21 cellular contexts compared by ENCODE assay signal in genomic region chr11:3115321-3115720, GRCh38. TPM values are rescaled to one million over a fixed set of nuclear protein-coding genes. Genes with fewer than 3 reads are reported as not detected.
A peak's percentile ranks its signal among the peaks of the same experiment; 100 is the strongest.
DNase-seq lines count a peak whose midpoint lies in the region; ATAC-seq, FAIRE-seq and TF ChIP-seq lines count a peak whose summit lies in the region.
"Had no signal": no experiment of that assay in that cellular context is flagged by ENCODE, and none has a peak within 500 bp of the region (broad histone marks: within the 10 kb centered on the region; RNA-seq: fewer than 3 reads in every experiment).

No MANE protein-coding gene starts in this region.

- TF ChIP-seq EP300 in K562 (IDR thresholded peaks at IDR 0.05; ENCODE audit: low read length) = peak; percentile 58

- 94% methylated on average over 3 of the region's 3 CpGs for WGBS in mammary epithelial cell (ENCODE audit: low coverage, missing lambda C conversion rate)
- WGBS in K562 (ENCODE audit: insufficient coverage, low coverage, missing lambda C conversion rate) = 46% methylated on average over 3 of the region's 3 CpGs
- 39 to 64% methylated on average over 3 of the region's 3 CpGs for WGBS in aorta, 2 donors

- no peak overlapping the region for H3K9ac ChIP-seq in mammary epithelial cell (ENCODE audit: insufficient read depth, low read length)
- H3K9ac ChIP-seq in K562 (ENCODE audit: insufficient read depth in 1 of 2, low read depth in 2 of 2, low read length in 2 of 2) = no peak overlapping the region; a peak in 1 of 4 replicates
- H3K9ac ChIP-seq: GM23248 had no signal

- no peaks in the 10 kb centered on the region for H3K9me1 ChIP-seq in K562 (ENCODE audit: control insufficient read depth, insufficient read depth, low read length)

- no peaks in the 10 kb centered on the region for H3K79me2 ChIP-seq in mammary epithelial cell (ENCODE audit: insufficient read depth, low read length)
- no peaks in the 10 kb centered on the region for H3K79me2 ChIP-seq in K562 (ENCODE audit: control insufficient read depth, insufficient read depth, low read length)

- DNase-seq in MCF 10A (ENCODE audit: unreplicated experiment) (peak; percentile 26), mammary epithelial cell (no peak), K562 (ENCODE audit: extremely low read depth in 1 of 4, low spot score in 3 of 4) (no peak), fibroblast of villous mesenchyme (ENCODE audit: low read depth) (peak; percentile 56), tibial artery (peak in 1 of 2 donors; percentile 2), H7 (no peak), glomerular visceral epithelial cell (ENCODE audit: extremely low spot score) (no peak), aorta (no peak)
- DNase-seq: 8988T; CD4-positive, CD25-positive, alpha-beta regulatory T cell; COR-L47; GDM1; GM23248; NCI-H1417 treated with DMSO at 0.1 percent for 48 hours; NCI-H187 treated with DMSO at 0.1 percent for 48 hours; NCI-H226; NCI-H524; SJCRH30 had no signal

- H3K4me3 Mint-ChIP-seq in MCF 10A (ENCODE audit: unreplicated experiment) = peak overlapping the region; percentile 17
- H3K4me3 Mint-ChIP-seq: B cell; CD4-positive, CD25-positive, alpha-beta regulatory T cell had no signal

- peaks cover 14% of the 10 kb centered on the region for H3K36me3 ChIP-seq in mammary epithelial cell (ENCODE audit: insufficient read depth, low read length)
- peaks cover 2% of the 10 kb centered on the region; the same call in 1 of the 3 replicates for H3K36me3 ChIP-seq in K562 (ENCODE audit: control insufficient read depth, insufficient read depth, low read length)
- peaks cover 16 to 45% (median 23%) of the 10 kb centered on the region in 3 donors for H3K36me3 ChIP-seq in tibial artery
- H3K36me3 ChIP-seq in H7 (replicated peaks; ENCODE audit: control insufficient read depth, insufficient read depth, low read length) = no peaks in the 10 kb centered on the region
- H3K36me3 ChIP-seq in aorta (ENCODE audit: control insufficient read depth in 1 of 2, insufficient read depth in 2 of 2, low read length in 1 of 2) = no peaks in the 10 kb centered on the region

- H3K27ac ChIP-seq in mammary epithelial cell (ENCODE audit: insufficient read depth, low read depth, low read length) (no peak overlapping the region), K562 (ENCODE audit: extremely low read depth, low read depth, low read length) (no peak overlapping the region), tibial artery (peak overlapping the region; percentile 50 to 52), aorta (ENCODE audit: low read depth in 1 of 2, low read length in 2 of 2) (no peak overlapping the region)
- H3K27ac ChIP-seq: GM23248, SJCRH30 had no signal

- H3K27me3 ChIP-seq in mammary epithelial cell (ENCODE audit: insufficient read depth, low read length) (no peaks in the 10 kb centered on the region), K562 (ENCODE audit: control insufficient read depth in 2 of 2, insufficient read depth in 2 of 2, low read length in 2 of 2) (no peaks in the 10 kb centered on the region), tibial artery (no peaks in the 10 kb centered on the region), H7 (ENCODE audit: control insufficient read depth, insufficient read depth, low read length) (no peaks in the 10 kb centered on the region), aorta (ENCODE audit: control insufficient read depth in 1 of 2, insufficient read depth in 2 of 2, low read length in 1 of 2) (no peaks in the 10 kb centered on the region)
- H3K27me3 ChIP-seq: SJCRH30 had no signal

- intact Hi-C loops in MCF 10A (cut with micrococcal nuclease) (no loop called here), mammary epithelial cell (cut with micrococcal nuclease) (no loop called here), K562 (cut with micrococcal nuclease) (loop anchor here (10.0 kb wide), 1 partner anchor 49 kb away; the partner anchor contains the start of gene OSBPL5), tibial artery (cut with DNase I; ENCODE audit: low total_unique reads) (no loop called here), aorta (cut with DNase I) (no loop called here)

- H3K4me1 ChIP-seq in mammary epithelial cell (ENCODE audit: insufficient read depth, low read length) (no peaks in the 10 kb centered on the region), K562 (replicated peaks in 1 of 2; ENCODE audit: control insufficient read depth in 2 of 2, insufficient read depth in 2 of 2, low read length in 2 of 2) (peaks cover under 1 to 8% of the 10 kb centered on the region in 2 experiments; a peak in 3 of 5 replicates), tibial artery (peaks cover 0 to 19% (median 2%) of the 10 kb centered on the region in 4 donors), aorta (ENCODE audit: control insufficient read depth in 1 of 2, insufficient read depth in 2 of 2, low read length in 2 of 2) (no peaks in the 10 kb centered on the region)
- H3K4me1 ChIP-seq: SJCRH30 had no signal

- peak overlapping the region; percentile 65 for H3K27ac Mint-ChIP-seq in MCF 10A (ENCODE audit: low read depth, unreplicated experiment)
- H3K27ac Mint-ChIP-seq: B cell; CD4-positive, CD25-positive, alpha-beta regulatory T cell had no signal

- H3K9me3 ChIP-seq in mammary epithelial cell (replicated peaks; ENCODE audit: insufficient read depth, low read length) (no peaks in the 10 kb centered on the region), K562 (replicated peaks; ENCODE audit: control insufficient read depth, insufficient read depth, low read depth, low read length) (no peaks in the 10 kb centered on the region), tibial artery (no peaks in the 10 kb centered on the region), aorta (ENCODE audit: control insufficient read depth, low read length) (no peaks in the 10 kb centered on the region)

- H3K4me3 ChIP-seq in mammary epithelial cell (replicated peaks in 1 of 3; ENCODE audit: insufficient read depth in 1 of 3, low read depth in 2 of 3, low read length in 3 of 3) (no peak overlapping the region), K562 (no peak overlapping the region), fibroblast of villous mesenchyme (ENCODE audit: low read depth, low read length) (no peak overlapping the region), tibial artery (no peak overlapping the region), H7 (ENCODE audit: insufficient read depth, low read depth, low read length) (no peak overlapping the region), aorta (ENCODE audit: low read length in 2 of 2) (no peak overlapping the region)
- H3K4me3 ChIP-seq: GM23248, SJCRH30 had no signal

- dilution Hi-C loops in mammary epithelial cell (cut with HindIII; ENCODE audit: low sequenced_read_pairs) = no loop called here

- POLR2A ChIA-PET in MCF 10A (lab: Yijun Ruan, JAX) (interaction anchor here (0.7 to 9.1 kb wide), 4 partner anchors 10 to 66 kb away, joined by 4 to 179 read pairs (median 5); no protein-coding TSS in a partner anchor), K562 (lab: Yijun Ruan, JAX) (interaction anchor here (1.1 kb wide), 1 partner anchor 9 kb away, joined by 4 read pairs; no protein-coding TSS in a partner anchor)

- H2AFZ ChIP-seq in mammary epithelial cell (ENCODE audit: low read depth, low read length) (no peak overlapping the region), K562 (ENCODE audit: low read depth, low read length) (no peak overlapping the region)
- H2AFZ ChIP-seq: GM23248 had no signal

- H3K4me1 Mint-ChIP-seq in MCF 10A (ENCODE audit: insufficient read depth, unreplicated experiment) = peaks cover 38% of the 10 kb centered on the region
- H3K4me1 Mint-ChIP-seq: B cell; CD4-positive, CD25-positive, alpha-beta regulatory T cell had no signal

- H3K4me2 ChIP-seq in mammary epithelial cell (ENCODE audit: insufficient read depth, low read depth, low read length) (no peak overlapping the region), K562 (ENCODE audit: insufficient read depth, low read length) (no peak overlapping the region)

- in situ Hi-C loops in mammary epithelial cell (cut with MboI; ENCODE audit: low sequenced_read_pairs in 2 of 2) (no loop called here), K562 (cut with MboI) (no loop called here)

- no peak for TF ChIP-seq POLR2A in K562 (conservative IDR thresholded peaks at IDR 0.05)

- H3K9me3 Mint-ChIP-seq in MCF 10A (ENCODE audit: unreplicated experiment) = peaks cover 7% of the 10 kb centered on the region

- TF ChIP-seq CTCF in MCF 10A (IDR thresholded peaks at IDR 0.05; ENCODE audit: unreplicated experiment) = no peak
- no peak for TF ChIP-seq CTCF in mammary epithelial cell (conservative IDR thresholded peaks at IDR 0.05 in 1 of 2, IDR thresholded peaks at IDR 0.05 in 1 of 2; ENCODE audit: extremely low read depth in 1 of 2, insufficient read depth in 1 of 2, low read depth in 1 of 2, low read length in 2 of 2)
- TF ChIP-seq CTCF in K562 (IDR thresholded peaks at IDR 0.05 in 2 of 3, conservative IDR thresholded peaks at IDR 0.05 in 1 of 3; ENCODE audit: insufficient read depth in 2 of 3, low read depth in 1 of 3, low read length in 3 of 3) = no peak
- TF ChIP-seq CTCF in fibroblast of villous mesenchyme (IDR thresholded peaks at IDR 0.05; ENCODE audit: insufficient read depth, low read depth, low read length) = no peak
- TF ChIP-seq CTCF in tibial artery (IDR thresholded peaks at IDR 0.05) = no peak

- BruUV-seq in MCF 10A (replicated peaks; lab: Mats Ljungman, UMichigan) = no TSS peak
- no TSS peak for BruUV-seq in mammary epithelial cell (replicated peaks; lab: Mats Ljungman, UMichigan)
- BruUV-seq in K562 (replicated peaks; lab: Mats Ljungman, UMichigan) = no TSS peak

- H3K27me3 Mint-ChIP-seq in MCF 10A (ENCODE audit: insufficient read depth, unreplicated experiment) = no peaks in the 10 kb centered on the region

- peak; percentile 29 for FAIRE-seq in K562 (lab: Jason Lieb, UNC)

- no peaks in the 10 kb centered on the region for H4K20me1 ChIP-seq in mammary epithelial cell (ENCODE audit: insufficient read depth, low read length)
- H4K20me1 ChIP-seq in K562 (replicated peaks; ENCODE audit: control insufficient read depth, insufficient read depth, low read length) = no peaks in the 10 kb centered on the region

- no peak; a peak in 1 of 4 replicates for TF ChIP-seq RAD21 in K562 (CRISPR knock-in tag; conservative IDR thresholded peaks at IDR 0.05 in 1 of 2, IDR thresholded peaks at IDR 0.05 in 1 of 2)

- H3K36me3 Mint-ChIP-seq in MCF 10A (ENCODE audit: insufficient read depth, unreplicated experiment) = peaks cover 97% of the 10 kb centered on the region
- H3K36me3 Mint-ChIP-seq: CD4-positive, CD25-positive, alpha-beta regulatory T cell had no signal

- ATAC-seq in K562 (peak; percentile 49), aorta (ENCODE audit: low FRiP score) (no peak)
- ATAC-seq: HCT116, Panc1 had no signal

- CTCF ChIA-PET in MCF 10A (lab: Yijun Ruan, JAX) (no interaction called here), mammary epithelial cell (lab: Charles Lee; ENCODE audit: low non-redundant PET) (no interaction called here), K562 (lab: Yijun Ruan, JAX; ENCODE audit: low intra/inter-chr PET ratio) (interaction anchor here (0.6 kb wide), 1 partner anchor 756 kb away, joined by 3 read pairs; no protein-coding TSS in a partner anchor)

RNA-seq across cellular contexts. Expression of gene OSBPL5, which starts 49.8 kb away (rescaled TPM):
- 85.7 and 115 TPM in 2 replicates for total RNA-seq in MCF 10A (2022)
- 10 to 100 TPM; 24.8 to 35.7 TPM for total RNA-seq in mammary epithelial cell
- 16.2 TPM for polyA plus RNA-seq in mammary epithelial cell
- polyA minus RNA-seq in mammary epithelial cell = 11.9 TPM
- total RNA-seq in K562 (2011; cell fraction: chromatin; rRNA removed; ENCODE audit: low replicate concordance) = 40.9 and 87.7 TPM in 2 replicates
- 31.7 and 40.8 TPM in 2 replicates for total RNA-seq in K562 (2011; cell fraction: nucleolus; rRNA removed)
- total RNA-seq in K562 (2011; cell fraction: nucleoplasm; rRNA removed) = 28.2 and 35.2 TPM in 2 replicates
- 6.6 and 8.0 TPM in 2 replicates for total RNA-seq in K562 (2014; rRNA removed)
- 1.4 and 2.4 TPM in 2 replicates for total RNA-seq in K562 (2014; rRNA removed; fragmentation: Illumina TruSeq; extraction: Trizol)
- total RNA-seq in K562 (2015; rRNA removed; fragmentation: Illumina TruSeq; extraction: Trizol) = 6.4 and 6.5 TPM in 2 replicates
- 14.3 and 14.8 TPM in 2 replicates for total RNA-seq in K562 (2021)
- 3.2 and 7.5 TPM in 2 replicates for polyA plus RNA-seq in K562 (2011; rRNA removed)
- 3.8 and 6.2 TPM in 2 replicates for polyA plus RNA-seq in K562 (2011; cell fraction: cytosol; rRNA removed)
- polyA plus RNA-seq in K562 (2011; cell fraction: nucleus; rRNA removed) = 22.7 and 40.1 TPM in 2 replicates
- polyA plus RNA-seq in K562 (2012) = 7.8 and 10.2 TPM in 2 replicates
- polyA plus RNA-seq in K562 (2014; fragmentation: Illumina TruSeq; extraction: Trizol) = 3.1 and 4.6 TPM in 2 replicates
- under 1 TPM; 0.06 to 0.10 TPM for polyA plus RNA-seq in K562 (2014; fragmentation: Nextera tagmentation; extraction: Ambion mirVana)
- polyA plus RNA-seq in K562 (2014; rRNA removed) = 6.6 and 11.9 TPM in 2 replicates
- 1.6 and 1.9 TPM in 2 replicates for polyA minus RNA-seq in K562 (2011; rRNA and poly(A)+ RNA removed)
- 5.9 and 6.9 TPM in 2 replicates for polyA minus RNA-seq in K562 (2011; cell fraction: cytosol; rRNA and poly(A)+ RNA removed)
- polyA minus RNA-seq in K562 (2011; cell fraction: nucleus; rRNA and poly(A)+ RNA removed) = 13.1 and 15.5 TPM in 2 replicates
- 49.7 and 55.7 TPM in 2 replicates for total RNA-seq in fibroblast of villous mesenchyme
- total RNA-seq in H7 (2014; rRNA removed; shearing (Covaris generic)) = 21.1 and 23.7 TPM in 2 replicates
- 10 to 100 TPM; 64.1 to 69.1 TPM for total RNA-seq in aorta
- polyA plus RNA-seq in aorta = 10 to 100 TPM; 11.9 to 48.4 TPM

RNA-seq across cellular contexts. Expression of gene CARS1, which starts 58.1 kb away (rescaled TPM):
- total RNA-seq in MCF 10A (2022) (144 and 150 TPM in 2 replicates), mammary epithelial cell (100 to 1,000 TPM; 112 to 125 TPM), K562 (2014; rRNA removed) (73.6 and 77.3 TPM in 2 replicates), K562 (2014; rRNA removed; fragmentation: Illumina TruSeq; extraction: Trizol) (52.3 and 57.4 TPM in 2 replicates), K562 (2015; rRNA removed; fragmentation: Illumina TruSeq; extraction: Trizol) (27.0 and 31.5 TPM in 2 replicates), K562 (2021) (76.1 and 90.2 TPM in 2 replicates), fibroblast of villous mesenchyme (68.2 and 87.6 TPM in 2 replicates), aorta (10 to 100 TPM; 37.7 to 38.9 TPM)
- polyA plus RNA-seq in mammary epithelial cell (66.3 TPM), K562 (2011; rRNA removed) (87.9 and 93.0 TPM in 2 replicates), K562 (2014; fragmentation: Illumina TruSeq; extraction: Trizol) (80.1 and 90.0 TPM in 2 replicates), K562 (2014; fragmentation: Nextera tagmentation; extraction: Ambion mirVana) (10 to 100 TPM; 14.4 to 28.4 TPM), K562 (2014; rRNA removed) (94.0 and 106 TPM in 2 replicates), aorta (10 to 100 TPM; 18.8 to 41.4 TPM)
- polyA minus RNA-seq in mammary epithelial cell = 32.1 TPM
- 298 and 329 TPM in 2 replicates for total RNA-seq in K562 (2011; cell fraction: chromatin; rRNA removed; ENCODE audit: low replicate concordance)
- total RNA-seq in K562 (2011; cell fraction: nucleolus; rRNA removed) = 156 and 161 TPM in 2 replicates
- 164 and 168 TPM in 2 replicates for total RNA-seq in K562 (2011; cell fraction: nucleoplasm; rRNA removed)
- 38.4 and 53.6 TPM in 2 replicates for polyA plus RNA-seq in K562 (2011; cell fraction: cytosol; rRNA removed)
- 222 and 259 TPM in 2 replicates for polyA plus RNA-seq in K562 (2011; cell fraction: nucleus; rRNA removed)
- 42.8 and 175 TPM in 2 replicates for polyA plus RNA-seq in K562 (2012)
- 60.4 and 65.4 TPM in 2 replicates for polyA minus RNA-seq in K562 (2011; rRNA and poly(A)+ RNA removed)
- polyA minus RNA-seq in K562 (2011; cell fraction: cytosol; rRNA and poly(A)+ RNA removed) = 27.4 and 51.4 TPM in 2 replicates
- polyA minus RNA-seq in K562 (2011; cell fraction: nucleus; rRNA and poly(A)+ RNA removed) = 66.9 and 96.7 TPM in 2 replicates
- total RNA-seq in H7 (2014; rRNA removed; shearing (Covaris generic)) = 56.0 and 76.2 TPM in 2 replicates

Comparison
In these comparisons a context has a peak if more than half of its experiments do, and no peak if none do; other contexts are left out.
1. DNase-seq: peak in MCF 10A (single experiment) and fibroblast of villous mesenchyme (single experiment); none in mammary epithelial cell (single experiment), K562 (0 of 4), H7 (single experiment), glomerular visceral epithelial cell (single experiment) and aorta (0 of 2).
2. H3K27ac ChIP-seq: peak in tibial artery (2 of 2); none in mammary epithelial cell (single experiment), K562 (single experiment) and aorta (0 of 2).